28 cellular contexts compared by ENCODE assay signal in the genomic region with DNA sequence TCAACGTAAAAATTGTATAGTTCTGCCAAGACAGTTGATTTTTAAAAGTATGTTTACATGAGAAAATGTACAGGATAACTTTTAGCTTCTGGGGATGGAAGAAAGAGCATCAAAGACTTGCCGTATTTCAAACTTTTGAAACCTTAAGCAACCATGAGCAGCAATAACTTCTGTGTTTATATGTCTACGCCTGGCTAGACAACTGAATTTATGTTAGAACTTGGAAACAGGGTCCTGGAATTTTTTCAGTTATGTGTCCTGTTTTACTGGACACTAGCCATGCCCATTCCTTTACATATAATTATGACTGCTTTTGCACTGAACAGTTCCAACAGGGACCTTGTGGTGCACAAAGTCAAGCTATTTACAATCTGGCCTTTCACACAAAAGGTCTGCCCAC. TPM values are rescaled to one million over a fixed set of nuclear protein-coding genes. Genes with fewer than 3 reads are reported as not detected.
"Had no signal": no experiment of that assay in that cellular context is flagged by ENCODE, and none has a peak within 500 bp of the region (broad histone marks: within the 10 kb centered on the region; RNA-seq: fewer than 3 reads in every experiment).

No MANE protein-coding gene starts in this region.

- H3K9me3 Mint-ChIP-seq: activated B cell treated with CpG ODN at 0.5 μM for 24 hours; activated T-cell treated with anti-CD3 and anti-CD28 coated beads, Interleukin-2, amount 50 U/mL, for 24 hours; activated T-helper 2 cell treated with anti-CD3 and anti-CD28 coated beads, Interferon-gamma antibody, Interleukin-2, Interleukin-4, amounts not matched to agents 10 μg/mL and 5 μg/mL and 100 μg/mL, durations not matched to agents 14 hours and 24 hours and 36 hours; dendritic cell treated with granulocyte-macrophage colony-stimulating factor and Interleukin-4, amounts not matched to agents 40 ng/mL and 50 ng/mL, for 4 days; natural killer cell treated with Interleukin-12 subunit alpha and Interleukin-12 subunit beta and Interleukin-15 and Interleukin-18, amount 100 ng/mL, for 72 hours; T-helper 1 cell treated with Interleukin-12 subunit alpha and Interleukin-12 subunit beta and Interleukin-4 antibody, amounts not matched to agents 30 μg/mL and 1 μg/mL, for 36 hours had no signal

- H3K9me3 ChIP-seq: adrenal gland, right lobe of liver had no signal

- H3K27ac ChIP-seq: adrenal gland, hepatocyte, parathyroid adenoma, right lobe of liver had no signal

- H3K27me3 Mint-ChIP-seq: activated B cell treated with CpG ODN at 0.5 μM for 24 hours; dendritic cell treated with granulocyte-macrophage colony-stimulating factor and Interleukin-4, amounts not matched to agents 40 ng/mL and 50 ng/mL, for 4 days; type B pancreatic cell had no signal

- H3K36me3 Mint-ChIP-seq: activated naive CD8-positive, alpha-beta T cell; immature natural killer cell; natural killer cell treated with Interleukin-12 subunit alpha and Interleukin-12 subunit beta and Interleukin-15 and Interleukin-18, amount 100 ng/mL, for 72 hours; stimulated activated naive B cell treated with anti-CD40 and anti-IgM and Interleukin-4, amounts not matched to agents 10 μg/mL and 1 μg/mL and 100 μg/mL, for 72 hours had no signal

- H3K4me3 ChIP-seq: adrenal gland, hepatocyte, right lobe of liver had no signal

- H2AFZ ChIP-seq: hepatocyte, parathyroid adenoma had no signal

- H3K9ac ChIP-seq: parathyroid adenoma had no signal

- H3K4me3 Mint-ChIP-seq: activated B cell treated with CpG ODN at 0.5 μM for 24 hours; activated CD4-positive, alpha-beta T cell treated with anti-CD3 and anti-CD28 coated beads for 36 hours; activated naive CD8-positive, alpha-beta T cell; activated T-cell treated with anti-CD3 and anti-CD28 coated beads, Interleukin-2, amount 50 U/mL, for 24 hours; dendritic cell treated with granulocyte-macrophage colony-stimulating factor and Interleukin-4, amounts not matched to agents 40 ng/mL and 50 ng/mL, for 4 days; immature natural killer cell; natural killer cell treated with Interleukin-12 subunit alpha and Interleukin-12 subunit beta and Interleukin-15 and Interleukin-18, amount 100 ng/mL, for 72 hours; stimulated activated naive B cell treated with anti-CD40 and anti-IgM and Interleukin-4, amounts not matched to agents 10 μg/mL and 1 μg/mL and 100 μg/mL, for 72 hours; T-helper 1 cell treated with Interleukin-12 subunit alpha and Interleukin-12 subunit beta and Interleukin-4 antibody, amounts not matched to agents 30 μg/mL and 1 μg/mL, for 36 hours; type B pancreatic cell had no signal

- H3K4me1 ChIP-seq: parathyroid adenoma had no signal

- ATAC-seq: activated CD4-positive, alpha-beta T cell treated with anti-CD3 and anti-CD28 coated beads for 36 hours; esophagus mucosa; left ventricle myocardium superior; natural killer cell treated with Interleukin-12 subunit alpha and Interleukin-12 subunit beta and Interleukin-15 and Interleukin-18, amount 100 ng/mL, for 72 hours; right lobe of liver; stimulated activated naive B cell treated with anti-CD40 and anti-IgM and Interleukin-4, amounts not matched to agents 10 μg/mL and 1 μg/mL and 100 μg/mL, for 72 hours had no signal

- H3K4me1 Mint-ChIP-seq: activated B cell treated with CpG ODN at 0.5 μM for 24 hours; activated CD4-positive, alpha-beta T cell treated with anti-CD3 and anti-CD28 coated beads for 36 hours; immature natural killer cell; stimulated activated naive B cell treated with anti-CD40 and anti-IgM and Interleukin-4, amounts not matched to agents 10 μg/mL and 1 μg/mL and 100 μg/mL, for 72 hours had no signal

- DNase-seq: activated B cell treated with CpG ODN at 0.5 μM for 24 hours; activated CD4-positive, alpha-beta T cell treated with anti-CD3 and anti-CD28 coated beads for 36 hours; activated CD4-positive, alpha-beta T cell treated with anti-CD3 and anti-CD28 coated beads, Interleukin-2, amount 50 U/mL, for 4 hours; activated CD8-positive, alpha-beta memory T cell treated with anti-CD3 and anti-CD28 coated beads for 24 hours; activated CD8-positive, alpha-beta memory T cell treated with anti-CD3 and anti-CD28 coated beads, Interleukin-2, amount 50 U/mL, for 4 hours; activated naive CD4-positive, alpha-beta T cell; activated T-cell treated with anti-CD3 and anti-CD28 coated beads, Interleukin-2, amount 50 U/mL, for 24 hours; cerebellar nuclear complex; effector memory CD4-positive, alpha-beta T cell; glutamatergic neuron; immature natural killer cell; kidney glomerular epithelial cell; left ventricle myocardium superior; mammary epithelial cell; right lobe of liver; stimulated activated CD4-positive, alpha-beta T cell treated with anti-CD3 and anti-CD28 coated beads, Interleukin-2, amount 100 ng/mL, for 48 hours; stimulated activated CD8-positive, alpha-beta memory T cell treated with anti-CD3 and anti-CD28 coated beads, Interleukin-4, amount 100 ng/mL, for 48 hours; stimulated activated naive B cell treated with anti-CD40 and anti-IgM and Interleukin-4, amounts not matched to agents 10 μg/mL and 1 μg/mL and 100 μg/mL, for 72 hours had no signal

- H3K4me2 ChIP-seq: hepatocyte had no signal

- H3K27ac Mint-ChIP-seq: activated B cell treated with CpG ODN at 0.5 μM for 24 hours; activated CD4-positive, alpha-beta T cell treated with anti-CD3 and anti-CD28 coated beads for 36 hours; activated naive CD8-positive, alpha-beta T cell; activated T-cell treated with anti-CD3 and anti-CD28 coated beads, Interleukin-2, amount 50 U/mL, for 24 hours; activated T-helper 2 cell treated with anti-CD3 and anti-CD28 coated beads, Interferon-gamma antibody, Interleukin-2, Interleukin-4, amounts not matched to agents 10 μg/mL and 5 μg/mL and 100 μg/mL, durations not matched to agents 14 hours and 24 hours and 36 hours; dendritic cell treated with granulocyte-macrophage colony-stimulating factor and Interleukin-4, amounts not matched to agents 40 ng/mL and 50 ng/mL, for 4 days; immature natural killer cell; natural killer cell treated with Interleukin-12 subunit alpha and Interleukin-12 subunit beta and Interleukin-15 and Interleukin-18, amount 100 ng/mL, for 72 hours; stimulated activated naive B cell treated with anti-CD40 and anti-IgM and Interleukin-4, amounts not matched to agents 10 μg/mL and 1 μg/mL and 100 μg/mL, for 72 hours; T-helper 1 cell treated with Interleukin-12 subunit alpha and Interleukin-12 subunit beta and Interleukin-4 antibody, amounts not matched to agents 30 μg/mL and 1 μg/mL, for 36 hours; type B pancreatic cell had no signal

- H3K36me3 ChIP-seq: adrenal gland, right lobe of liver had no signal

- H3K27me3 ChIP-seq: adrenal gland, hepatocyte, right lobe of liver had no signal

RNA-seq across cellular contexts. Expression of gene TJP1, which starts 37.2 kb away (rescaled TPM):
- total RNA-seq: activated T-helper 2 cell treated with anti-CD3 and anti-CD28 coated beads, Interferon-gamma antibody, Interleukin-2, Interleukin-4, amounts not matched to agents 10 μg/mL and 5 μg/mL and 100 μg/mL, durations not matched to agents 14 hours and 24 hours and 36 hours had no signal
- polyA plus RNA-seq: immature natural killer cell had no signal
